ENCODE assay signal across 16 cellular contexts in genomic region chr4:185282968-185283367, GRCh38.
A peak's percentile ranks its signal among the peaks of the same experiment; 100 is the strongest.
DNase-seq lines count a peak whose midpoint lies in the region; ATAC-seq and TF ChIP-seq lines count a peak whose summit lies in the region.
"Had no signal": no experiment of that assay in that cellular context is flagged by ENCODE, and none has a peak within 500 bp of the region (broad histone marks: within the 10 kb centered on the region; RNA-seq: fewer than 3 reads in every experiment).

No MANE protein-coding gene starts in this region.

- H3K27ac ChIP-seq in neural progenitor cell: no peak overlapping the region
- H3K27ac ChIP-seq: cardiac muscle cell, Peyer's patch, right lobe of liver had no signal

- H3K36me3 Mint-ChIP-seq in neural progenitor cell: no peaks in the 10 kb centered on the region
- peaks cover 4% of the 10 kb centered on the region for H3K36me3 Mint-ChIP-seq in activated CD8-positive, alpha-beta memory T cell treated with anti-CD3 and anti-CD28 coated beads, Interleukin-2, amount 10 ng/mL, durations not matched to agents 7 days and 5 days
- H3K36me3 Mint-ChIP-seq in activated T-cell treated with anti-CD3 and anti-CD28 coated beads, Interleukin-2, amount 50 U/mL, for 72 hours (ENCODE audit: insufficient read depth in 2 of 2): no peaks in the 10 kb centered on the region

- H3F3A ChIP-seq in neural progenitor cell (ENCODE audit: low read depth): no peaks in the 10 kb centered on the region

- no peak overlapping the region for H3K4me3 Mint-ChIP-seq in neural progenitor cell
- H3K4me3 Mint-ChIP-seq in activated CD8-positive, alpha-beta memory T cell treated with anti-CD3 and anti-CD28 coated beads, Interleukin-2, amount 10 ng/mL, durations not matched to agents 7 days and 5 days: no peak overlapping the region
- H3K4me3 Mint-ChIP-seq in activated T-cell treated with anti-CD3 and anti-CD28 coated beads, Interleukin-2, amount 50 U/mL, for 72 hours: no peak overlapping the region
- H3K4me3 Mint-ChIP-seq: activated CD8-positive, alpha-beta T cell treated with anti-CD3 and anti-CD28 coated beads for 36 hours; CD8-positive, alpha-beta memory T cell; naive B cell had no signal

- no peaks in the 10 kb centered on the region for H4K20me1 ChIP-seq in neural progenitor cell (ENCODE audit: low read depth)

- H3K27ac Mint-ChIP-seq in neural progenitor cell: no peak overlapping the region
- no peak overlapping the region for H3K27ac Mint-ChIP-seq in activated CD8-positive, alpha-beta memory T cell treated with anti-CD3 and anti-CD28 coated beads, Interleukin-2, amount 10 ng/mL, durations not matched to agents 7 days and 5 days
- no peak overlapping the region for H3K27ac Mint-ChIP-seq in activated T-cell treated with anti-CD3 and anti-CD28 coated beads, Interleukin-2, amount 50 U/mL, for 72 hours
- H3K27ac Mint-ChIP-seq: activated CD8-positive, alpha-beta T cell treated with anti-CD3 and anti-CD28 coated beads for 36 hours; CD8-positive, alpha-beta memory T cell had no signal

- no peaks in the 10 kb centered on the region for H3K9me3 Mint-ChIP-seq in neural progenitor cell
- H3K9me3 Mint-ChIP-seq in activated CD8-positive, alpha-beta memory T cell treated with anti-CD3 and anti-CD28 coated beads, Interleukin-2, amount 10 ng/mL, durations not matched to agents 7 days and 5 days (ENCODE audit: low read depth): no peaks in the 10 kb centered on the region
- H3K9me3 Mint-ChIP-seq in activated T-cell treated with anti-CD3 and anti-CD28 coated beads, Interleukin-2, amount 50 U/mL, for 72 hours: no peaks in the 10 kb centered on the region
- H3K9me3 Mint-ChIP-seq: activated CD8-positive, alpha-beta T cell treated with anti-CD3 and anti-CD28 coated beads for 36 hours; CD8-positive, alpha-beta memory T cell; naive B cell had no signal

- H3K4me2 ChIP-seq in neural progenitor cell: no peak overlapping the region

- H3K27me3 Mint-ChIP-seq in neural progenitor cell (ENCODE audit: insufficient read depth, low read depth): no peaks in the 10 kb centered on the region
- no peaks in the 10 kb centered on the region for H3K27me3 Mint-ChIP-seq in activated CD8-positive, alpha-beta memory T cell treated with anti-CD3 and anti-CD28 coated beads, Interleukin-2, amount 10 ng/mL, durations not matched to agents 7 days and 5 days
- no peaks in the 10 kb centered on the region for H3K27me3 Mint-ChIP-seq in activated T-cell treated with anti-CD3 and anti-CD28 coated beads, Interleukin-2, amount 50 U/mL, for 72 hours (ENCODE audit: low read depth)
- H3K27me3 Mint-ChIP-seq: activated CD8-positive, alpha-beta T cell treated with anti-CD3 and anti-CD28 coated beads for 36 hours; CD8-positive, alpha-beta memory T cell; naive B cell had no signal

- DNase-seq in ELR (ENCODE audit: low read depth): peak; percentile 40
- peak; percentile 51 for DNase-seq in NCI-H69 (lab: John Stamatoyannopoulos, UW)
- DNase-seq in epithelial cell of esophagus (ENCODE audit: low read depth): peak; percentile 21
- peak; percentile 42 for DNase-seq in neural progenitor cell (ENCODE audit: low spot score)
- DNase-seq in activated CD8-positive, alpha-beta memory T cell treated with anti-CD3 and anti-CD28 coated beads, Interleukin-2, amount 10 ng/mL, durations not matched to agents 7 days and 5 days: no peak
- DNase-seq in activated T-cell treated with anti-CD3 and anti-CD28 coated beads, Interleukin-2, amount 50 U/mL, for 72 hours: no peak
- no peak for DNase-seq in hepatic stellate cell (ENCODE audit: low spot score)
- no peak for DNase-seq in NCI-H2196 (lab: John Stamatoyannopoulos, UW; ENCODE audit: unreplicated experiment)
- DNase-seq: activated CD8-positive, alpha-beta T cell treated with anti-CD3 and anti-CD28 coated beads for 36 hours; activated naive CD4-positive, alpha-beta T cell; CD8-positive, alpha-beta memory T cell; islet precursor cell; naive B cell; Peyer's patch; right lobe of liver had no signal

- H3K9ac ChIP-seq in neural progenitor cell: no peak overlapping the region

- CTCF ChIA-PET in activated CD8-positive, alpha-beta memory T cell treated with anti-CD3 and anti-CD28 coated beads, Interleukin-2, amount 10 ng/mL, durations not matched to agents 7 days and 5 days (lab: Charles Lee): no interaction called here

- TF ChIP-seq CTCF in epithelial cell of esophagus (IDR thresholded peaks at IDR 0.05; ENCODE audit: insufficient read depth, low read depth, low read length, missing control alignments): no peak
- TF ChIP-seq CTCF in neural progenitor cell (IDR thresholded peaks at IDR 0.05): no peak

- H2AFZ ChIP-seq in neural progenitor cell (replicated peaks): no peak overlapping the region

- H3K4me1 Mint-ChIP-seq in neural progenitor cell: no peaks in the 10 kb centered on the region
- peaks cover 14% of the 10 kb centered on the region for H3K4me1 Mint-ChIP-seq in activated CD8-positive, alpha-beta memory T cell treated with anti-CD3 and anti-CD28 coated beads, Interleukin-2, amount 10 ng/mL, durations not matched to agents 7 days and 5 days
- peaks cover 8% of the 10 kb centered on the region for H3K4me1 Mint-ChIP-seq in activated T-cell treated with anti-CD3 and anti-CD28 coated beads, Interleukin-2, amount 50 U/mL, for 72 hours (ENCODE audit: low read depth)

- H3K9me3 ChIP-seq in neural progenitor cell (ENCODE audit: low read depth): no peaks in the 10 kb centered on the region
- H3K9me3 ChIP-seq: Peyer's patch, right lobe of liver had no signal

- peaks cover 7% of the 10 kb centered on the region for H3K4me1 ChIP-seq in neural progenitor cell
- H3K4me1 ChIP-seq: Peyer's patch, right lobe of liver had no signal

- H3K36me3 ChIP-seq in neural progenitor cell: no peaks in the 10 kb centered on the region
- H3K36me3 ChIP-seq: cardiac muscle cell, Peyer's patch, right lobe of liver had no signal

- no peak for ATAC-seq in activated CD8-positive, alpha-beta memory T cell treated with anti-CD3 and anti-CD28 coated beads, Interleukin-2, amount 10 ng/mL, durations not matched to agents 7 days and 5 days
- no peak for ATAC-seq in activated T-cell treated with anti-CD3 and anti-CD28 coated beads, Interleukin-2, amount 50 U/mL, for 72 hours (replicated peaks in 1 of 2)
- ATAC-seq: activated CD8-positive, alpha-beta T cell treated with anti-CD3 and anti-CD28 coated beads for 36 hours had no signal

- H3K27me3 ChIP-seq in neural progenitor cell: no peaks in the 10 kb centered on the region
- H3K27me3 ChIP-seq: cardiac muscle cell, Peyer's patch, right lobe of liver had no signal

- H3K4me3 ChIP-seq in epithelial cell of esophagus (ENCODE audit: low read length): no peak overlapping the region
- H3K4me3 ChIP-seq in neural progenitor cell: no peak overlapping the region
- H3K4me3 ChIP-seq: cardiac muscle cell, Peyer's patch, right lobe of liver had no signal

- H3K79me2 ChIP-seq in neural progenitor cell (ENCODE audit: low read depth): no peaks in the 10 kb centered on the region

Comparison
In these comparisons a context has a peak if more than half of its experiments do, and no peak if none do; other contexts are left out.
1. DNase-seq: peak in ELR (single experiment), NCI-H69 (single experiment), epithelial cell of esophagus (single experiment) and neural progenitor cell (single experiment); none in activated CD8-positive, alpha-beta memory T cell treated with anti-CD3 and anti-CD28 coated beads, Interleukin-2, amount 10 ng/mL, durations not matched to agents 7 days and 5 days (single experiment), activated T-cell treated with anti-CD3 and anti-CD28 coated beads, Interleukin-2, amount 50 U/mL, for 72 hours (0 of 2), hepatic stellate cell (single experiment) and NCI-H2196 (single experiment).